ENCODE assay signal across 22 cellular contexts in genomic region chr14:100868621-100869370, GRCh38. TPM values are rescaled to one million over a fixed set of nuclear protein-coding genes. Genes with fewer than 3 reads are reported as not detected.
DNase-seq lines count a peak whose midpoint lies in the region; ATAC-seq and TF ChIP-seq lines count a peak whose summit lies in the region.
"Had no signal": no experiment of that assay in that cellular context is flagged by ENCODE, and none has a peak within 500 bp of the region (broad histone marks: within the 10 kb centered on the region; RNA-seq: fewer than 3 reads in every experiment).

No MANE protein-coding gene starts in this region.

- H3K4me1 Mint-ChIP-seq in CD14-positive monocyte = peaks cover 6% of the 10 kb centered on the region
- peaks cover 48% of the 10 kb centered on the region for H3K4me1 Mint-ChIP-seq in HFFc6 (ENCODE audit: low read depth)

- no peak overlapping the region for H3K4me3 ChIP-seq in osteoblast (ENCODE audit: insufficient read depth, low read length)

- H3K9me3 Mint-ChIP-seq in CD14-positive monocyte = peaks cover 0 to 2% (median 0%) of the 10 kb centered on the region in 7 donors
- peaks cover 24% of the 10 kb centered on the region for H3K9me3 Mint-ChIP-seq in HFFc6

- peaks cover 48% of the 10 kb centered on the region for H3K79me2 ChIP-seq in osteoblast (ENCODE audit: insufficient read depth, low read length)

- H3K27me3 ChIP-seq in osteoblast (ENCODE audit: insufficient read depth, low read length) = no peaks in the 10 kb centered on the region

- TF ChIP-seq CTCF in CD14-positive monocyte (IDR thresholded peaks at IDR 0.05) (no peak), HFFc6 (IDR thresholded peaks at IDR 0.05) (no peak), osteoblast (IDR thresholded peaks at IDR 0.05; ENCODE audit: extremely low read depth, low read depth, low read length) (no peak)

- H3K36me3 Mint-ChIP-seq in CD14-positive monocyte (no peaks in the 10 kb centered on the region), HFFc6 (ENCODE audit: low read depth) (peaks cover 33% of the 10 kb centered on the region)
- H3K36me3 Mint-ChIP-seq: CD4-positive, alpha-beta memory T cell; IgD-negative memory B cell had no signal

- intact Hi-C loops in CD14-positive monocyte (cut with micrococcal nuclease) (no loop called here), left ventricle myocardium superior (cut with micrococcal nuclease) (no loop called here)

- H3K27me3 Mint-ChIP-seq in CD14-positive monocyte (ENCODE audit: low read depth in 3 of 3) (peaks cover 0 to 5% (median 4%) of the 10 kb centered on the region in 3 donors), HFFc6 (ENCODE audit: insufficient read depth) (peaks cover 18% of the 10 kb centered on the region)
- H3K27me3 Mint-ChIP-seq: IgD-negative memory B cell had no signal

- peaks cover 8% of the 10 kb centered on the region for H3K4me1 ChIP-seq in osteoblast (ENCODE audit: insufficient read depth, low read length)

- DNase-seq in CD14-positive monocyte (ENCODE audit: low spot score) (peak; percentile 42), HFFc6 (no peak), left ventricle myocardium superior (peak; percentile 18), osteoblast (ENCODE audit: insufficient read length, low spot score, missing footprints) (peak; percentile 56), GOT3 (lab: John Stamatoyannopoulos, UW) (no peak), A172 (ENCODE audit: low spot score) (no peak)
- no peak for DNase-seq in activated CD4-positive, CD25-positive, alpha-beta regulatory T cell treated with anti-CD3 and anti-CD28 coated beads, Interleukin-2, amount 50 U/mL, for 72 hours
- DNase-seq: Calu3; CD4-positive, alpha-beta memory T cell; DMS53; Kasumi-1; MM.1S; NCI-H1092 treated with DMSO at 0.1 percent for 48 hours; NCI-H1694 treated with DMSO at 0.1 percent for 48 hours; NCI-H345; NCI-H526 treated with DMSO at 0.1 percent for 48 hours; RPMI8226 had no signal

- ATAC-seq in left ventricle myocardium superior (no peak), HG03565 (IDR thresholded peaks at IDR 0.05; ENCODE audit: unreplicated experiment) (no peak)

- no peaks in the 10 kb centered on the region for H3K9me3 ChIP-seq in osteoblast (ENCODE audit: low read depth, low read length)

- peaks cover 61% of the 10 kb centered on the region for H4K20me1 ChIP-seq in osteoblast (ENCODE audit: insufficient read depth, low read length)

- no peak overlapping the region for H3K27ac ChIP-seq in osteoblast (ENCODE audit: low read depth, low read length)

- no peak overlapping the region for H2AFZ ChIP-seq in osteoblast (ENCODE audit: low read length)

- H3K4me3 Mint-ChIP-seq in CD14-positive monocyte (no peak overlapping the region), HFFc6 (no peak overlapping the region)
- H3K4me3 Mint-ChIP-seq: CD4-positive, alpha-beta memory T cell; IgD-negative memory B cell had no signal

- peaks cover 25% of the 10 kb centered on the region for H3K36me3 ChIP-seq in osteoblast (ENCODE audit: insufficient read depth, low read length)

- no peak overlapping the region for H3K4me2 ChIP-seq in osteoblast (ENCODE audit: insufficient read depth, low read length)

- H3K27ac Mint-ChIP-seq in CD14-positive monocyte (no peak overlapping the region), HFFc6 (peak overlapping the region; percentile 63; the same call in 1 of the 2 replicates)
- H3K27ac Mint-ChIP-seq: IgD-negative memory B cell had no signal

RNA-seq across cellular contexts. Expression of gene RTL1, which starts 34.7 kb away (rescaled TPM):
- polyA plus RNA-seq in CD14-positive monocyte = not detected
- total RNA-seq in HFFc6 (2021; fragmentation: NEBNext Ultra II Directional; extraction: Animal tissue kit (Norgen Biotek cat#: 25700)) = not detected
- total RNA-seq in left ventricle myocardium superior (not detected), osteoblast (not detected in 2 replicates)
- 0.16 TPM in 1 of 2 replicates, not detected in the other for total RNA-seq in A172 (2014; rRNA removed; shearing (Covaris generic))
- total RNA-seq: CD4-positive, alpha-beta memory T cell; H4; HT-29; SK-MEL-5 had no signal
- polyA plus RNA-seq: CD4-positive, alpha-beta memory T cell; IgD-negative memory B cell had no signal

RNA-seq across cellular contexts. Expression of gene MEG3, which starts 42.9 kb away (rescaled TPM):
- polyA plus RNA-seq in CD14-positive monocyte = not detected
- 100 to 1,000 TPM; 151 to 262 (median 250) TPM for total RNA-seq in HFFc6 (2021; fragmentation: NEBNext Ultra II Directional; extraction: Animal tissue kit (Norgen Biotek cat#: 25700))
- total RNA-seq in left ventricle myocardium superior (20.6 TPM), osteoblast (200 and 269 TPM in 2 replicates)
- not detected in 2 replicates for total RNA-seq in A172 (2014; rRNA removed; shearing (Covaris generic))
- total RNA-seq: Calu3; CD4-positive, alpha-beta memory T cell; H4; HT-29; SK-MEL-5 had no signal
- polyA plus RNA-seq: CD4-positive, alpha-beta memory T cell; IgD-negative memory B cell had no signal

Comparison
In these comparisons a context has a peak if more than half of its experiments do, and no peak if none do; other contexts are left out.
1. DNase-seq: peak in CD14-positive monocyte (single experiment), left ventricle myocardium superior (single experiment) and osteoblast (single experiment); none in HFFc6 (single experiment), GOT3 (single experiment), activated CD4-positive, CD25-positive, alpha-beta regulatory T cell treated with anti-CD3 and anti-CD28 coated beads, Interleukin-2, amount 50 U/mL, for 72 hours (single experiment) and A172 (single experiment).
2. RNA of gene MEG3, which starts 42.9 kb away (total RNA-seq): 151 to 262 TPM in HFFc6, 200 to 269 TPM in osteoblast and 20.6 TPM in left ventricle myocardium superior (single experiment); not detected in A172; every median in the first group is over 10 times any median in the second.